Comparison of ENCODE assay signal across 31 cellular contexts in the genomic region with DNA sequence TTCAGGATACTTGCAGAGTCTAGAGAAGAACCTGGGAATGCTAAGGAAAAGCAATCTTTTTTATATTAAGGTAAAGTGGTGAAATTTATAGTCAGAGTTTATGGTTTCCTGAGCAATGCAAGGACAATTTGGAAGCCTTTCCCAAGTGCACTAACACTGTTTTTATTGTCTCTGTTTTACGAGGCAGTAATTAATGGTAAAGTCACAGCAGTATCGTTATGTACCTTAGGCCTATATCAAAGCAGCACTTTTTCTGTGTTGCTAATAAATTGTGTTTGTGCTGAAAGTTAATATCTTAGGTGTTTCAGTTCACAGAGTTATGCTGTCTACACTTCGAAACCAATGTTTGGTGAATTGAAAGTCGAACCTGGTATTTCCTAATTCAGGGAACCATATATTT. TPM values are rescaled to one million over a fixed set of nuclear protein-coding genes. Genes with fewer than 3 reads are reported as not detected.
"Had no signal": no experiment of that assay in that cellular context is flagged by ENCODE, and none has a peak within 500 bp of the region (broad histone marks: within the 10 kb centered on the region; RNA-seq: fewer than 3 reads in every experiment).

No MANE protein-coding gene starts in this region.

- DNase-seq: cortex of kidney; effector memory CD8-positive, alpha-beta T cell; erythroblast; esophagus squamous epithelium; foreskin melanocyte; glutamatergic neuron; heart right ventricle; hippocampal formation; left cardiac atrium; left ventricle myocardium superior; lower lobe of right lung; natural killer cell; nucleus accumbens; posterior cingulate gyrus; psoas muscle; right cardiac atrium; stimulated activated CD4-positive, alpha-beta T cell treated with anti-CD3 and anti-CD28 coated beads, Interleukin-1b, Interleukin-23, amount 100 ng/mL, for 48 hours; stimulated activated CD4-positive, alpha-beta T cell treated with anti-CD3 and anti-CD28 coated beads, Interleukin-4, amount 100 ng/mL, for 1 hour; stimulated activated CD8-positive, alpha-beta memory T cell treated with anti-CD3 and anti-CD28 coated beads, Interleukin-4, amount 100 ng/mL, for 48 hours; stimulated activated naive CD4-positive, alpha-beta T cell; stimulated activated naive CD8-positive, alpha-beta T cell treated with anti-CD3 and anti-CD28 coated beads, Interleukin-15, amount 100 ng/mL, for 72 hours; transverse colon; upper lobe of right lung; uterus had no signal

- H3K4me3 ChIP-seq: esophagus squamous epithelium, heart right ventricle, lower lobe of right lung, psoas muscle, skin epidermis, suprapubic skin, transverse colon, upper lobe of right lung, uterus had no signal

- H3K4me1 Mint-ChIP-seq: natural killer cell; neural crest cell; stimulated activated naive CD8-positive, alpha-beta T cell treated with anti-CD3 and anti-CD28 coated beads, Interleukin-15, amount 100 ng/mL, for 72 hours had no signal

- H3K27ac ChIP-seq: esophagus squamous epithelium, heart right ventricle, lower lobe of right lung, psoas muscle, skin epidermis, suprapubic skin, transverse colon, upper lobe of right lung, uterus had no signal

- H3K9me3 ChIP-seq: esophagus squamous epithelium, heart right ventricle, lower lobe of right lung, psoas muscle, suprapubic skin, transverse colon, upper lobe of right lung, uterus had no signal

- H3K9me3 Mint-ChIP-seq: effector memory CD8-positive, alpha-beta T cell; natural killer cell; stimulated activated naive CD8-positive, alpha-beta T cell treated with anti-CD3 and anti-CD28 coated beads, Interleukin-15, amount 100 ng/mL, for 72 hours had no signal

- H3K4me1 ChIP-seq: esophagus squamous epithelium, heart right ventricle, lower lobe of right lung, psoas muscle, suprapubic skin, transverse colon, upper lobe of right lung, uterus had no signal

- H3K36me3 ChIP-seq: esophagus squamous epithelium, heart right ventricle, lower lobe of right lung, suprapubic skin, transverse colon, upper lobe of right lung, uterus had no signal

- H3K27me3 Mint-ChIP-seq: effector memory CD8-positive, alpha-beta T cell had no signal

- H3K4me3 Mint-ChIP-seq: effector memory CD8-positive, alpha-beta T cell; natural killer cell; neural crest cell; stimulated activated naive CD8-positive, alpha-beta T cell treated with anti-CD3 and anti-CD28 coated beads, Interleukin-15, amount 100 ng/mL, for 72 hours had no signal

- H3K27ac Mint-ChIP-seq: effector memory CD8-positive, alpha-beta T cell; natural killer cell; stimulated activated naive CD8-positive, alpha-beta T cell treated with anti-CD3 and anti-CD28 coated beads, Interleukin-15, amount 100 ng/mL, for 72 hours had no signal

- ATAC-seq: effector memory CD8-positive, alpha-beta T cell; heart right ventricle; left cardiac atrium; left ventricle myocardium superior; lower lobe of right lung; natural killer cell; psoas muscle; right cardiac atrium; stimulated activated naive CD8-positive, alpha-beta T cell treated with anti-CD3 and anti-CD28 coated beads, Interleukin-15, amount 100 ng/mL, for 72 hours; upper lobe of right lung had no signal

- H3K27me3 ChIP-seq: esophagus squamous epithelium, heart right ventricle, suprapubic skin, transverse colon, upper lobe of right lung, uterus had no signal

- H3K36me3 Mint-ChIP-seq: natural killer cell had no signal

RNA-seq across cellular contexts. Expression of gene OIT3, which starts 19.2 kb away (rescaled TPM):
- total RNA-seq: esophagus squamous epithelium, kidney epithelial cell, left ventricle myocardium superior, mesenteric fat pad, natural killer cell, psoas muscle, suprapubic skin, upper lobe of right lung had no signal

RNA-seq across cellular contexts. Expression of gene PLA2G12B, which starts 41.9 kb away (rescaled TPM):
- total RNA-seq: esophagus squamous epithelium, kidney epithelial cell, left ventricle myocardium superior, mesenteric fat pad, mononuclear cell, natural killer cell, neural crest cell, osteocyte, suprapubic skin, uterus had no signal
